In genomic region chr5:10567181-10567591, GRCh38 we compare ENCODE assay signal across 10 cellular contexts. TPM values are rescaled to one million over a fixed set of nuclear protein-coding genes. Genes with fewer than 3 reads are reported as not detected.
DNase-seq lines count a peak whose midpoint lies in the region; ATAC-seq, FAIRE-seq and TF ChIP-seq lines count a peak whose summit lies in the region.
"Had no signal": no experiment of that assay in that cellular context is flagged by ENCODE, and none has a peak within 500 bp of the region (broad histone marks: within the 10 kb centered on the region; RNA-seq: fewer than 3 reads in every experiment).

No MANE protein-coding gene starts in this region.

- H3K9me3 ChIP-seq in heart left ventricle (no peaks in the 10 kb centered on the region), heart right ventricle (no peaks in the 10 kb centered on the region), kidney (ENCODE audit: control insufficient read depth in 1 of 2, low read length in 2 of 2) (no peaks in the 10 kb centered on the region), pancreas (no peaks in the 10 kb centered on the region)

- TF ChIP-seq CTCF in heart left ventricle (IDR thresholded peaks at IDR 0.05): no peak
- TF ChIP-seq CTCF in heart right ventricle (IDR thresholded peaks at IDR 0.05): no peak
- TF ChIP-seq CTCF in kidney (IDR thresholded peaks at IDR 0.05; ENCODE audit: borderline replicate concordance, extremely low read depth, insufficient read depth): no peak
- no peak for TF ChIP-seq CTCF in pancreas (IDR thresholded peaks at IDR 0.05)

- WGBS in heart left ventricle, 4 donors: 82 to 92% (median 86%) methylated on average over 9 of the region's 9 CpGs
- WGBS in heart right ventricle, 2 donors: 76 to 86% methylated on average over 9 of the region's 9 CpGs
- 77 to 83% methylated on average over 9 of the region's 9 CpGs for WGBS in pancreas, 2 donors

- H3K4me1 ChIP-seq in heart left ventricle (peaks cover 0 to 51% (median 31%) of the 10 kb centered on the region in 12 donors), heart right ventricle (peaks cover 6 to 52% (median 41%) of the 10 kb centered on the region in 9 donors), kidney (ENCODE audit: control insufficient read depth in 1 of 2, insufficient read depth in 1 of 2, low read depth in 1 of 2, low read length in 2 of 2) (peaks cover 0 to 10% of the 10 kb centered on the region in 2 donors), pancreas (peaks cover 0 to 8% (median 0%) of the 10 kb centered on the region in 3 donors)

- H3K36me3 ChIP-seq in heart left ventricle (no peaks in the 10 kb centered on the region), heart right ventricle (no peaks in the 10 kb centered on the region), kidney (ENCODE audit: control insufficient read depth in 1 of 2, insufficient read depth in 2 of 2, low read length in 2 of 2) (no peaks in the 10 kb centered on the region), pancreas (no peaks in the 10 kb centered on the region)

- H3K4me1 Mint-ChIP-seq in T-cell: peaks cover 12 to 26% (median 18%) of the 10 kb centered on the region in 3 donors

- TF ChIP-seq POLR2A in heart left ventricle (IDR thresholded peaks at IDR 0.05): no peak

- intact Hi-C loops in heart left ventricle (cut with DNase I): loop anchor here in 9 of 10 donors (5.0 to 10.0 kb wide), 6 partner anchors 35 to 112 kb away; no protein-coding TSS in a partner anchor
- intact Hi-C loops in heart right ventricle (cut with DNase I): loop anchor here in 4 of 10 donors (5.0 to 10.0 kb wide), 4 partner anchors 35 to 112 kb away; no protein-coding TSS in a partner anchor
- intact Hi-C loops in kidney (cut with DNase I): no loop called here
- intact Hi-C loops in pancreas (cut with DNase I): no loop called here

- no peaks in the 10 kb centered on the region for H3K36me3 Mint-ChIP-seq in T-cell

- FAIRE-seq in kidney (lab: Jason Lieb, UNC): no peak
- FAIRE-seq in urothelium cell line (lab: Jason Lieb, UNC): no peak
- no peak for FAIRE-seq in pancreas (lab: Jason Lieb, UNC)
- no peak for FAIRE-seq in RCC 7860 (lab: Jason Lieb, UNC)

- H3K27ac Mint-ChIP-seq in T-cell: no peak overlapping the region
- H3K27ac Mint-ChIP-seq: activated T-cell treated with anti-CD3 and anti-CD28 coated beads, Interleukin-2, amount 50 U/mL, for 24 hours had no signal

- POLR2A ChIA-PET in T-cell (lab: Charles Lee): no interaction called here

- H3K9me3 Mint-ChIP-seq in T-cell: no peaks in the 10 kb centered on the region
- H3K9me3 Mint-ChIP-seq: activated T-cell treated with anti-CD3 and anti-CD28 coated beads, Interleukin-2, amount 50 U/mL, for 24 hours had no signal

- H3K4me3 ChIP-seq in heart left ventricle: peak overlapping the region in 1 of 12 donors; percentile 68
- H3K4me3 ChIP-seq in heart right ventricle: peak overlapping the region in 1 of 10 donors; percentile 1
- peak overlapping the region; percentile 72 to 88 for H3K4me3 ChIP-seq in kidney (ENCODE audit: low read length in 2 of 2)
- no peak overlapping the region for H3K4me3 ChIP-seq in pancreas

- H3K4me3 Mint-ChIP-seq in T-cell: peak overlapping the region; percentile 10 to 31 (median 15)
- H3K4me3 Mint-ChIP-seq: activated T-cell treated with anti-CD3 and anti-CD28 coated beads, Interleukin-2, amount 50 U/mL, for 24 hours had no signal

- DNase-seq in heart left ventricle (no peak), heart right ventricle (no peak), T-cell (no peak), kidney (no peak), urothelium cell line (ENCODE audit: low spot score) (peak; percentile 60), pancreas (no peak), RCC 7860 (ENCODE audit: low spot score) (no peak)
- DNase-seq: activated T-cell treated with anti-CD3 and anti-CD28 coated beads, Interleukin-2, amount 50 U/mL, for 24 hours; NCI-H1417 treated with DMSO at 0.1 percent for 48 hours had no signal

- CTCF ChIA-PET in T-cell (lab: Charles Lee): interaction anchor here (0.5 to 1.1 kb wide), 3 partner anchors 8 to 183 kb away, joined by 3 to 5 read pairs (median 3); no protein-coding TSS in a partner anchor

- H3K27me3 Mint-ChIP-seq in T-cell: peaks cover 0 to 6% of the 10 kb centered on the region in 2 donors

- H3K27me3 ChIP-seq in heart left ventricle (peaks cover 0 to 26% (median 0%) of the 10 kb centered on the region in 9 donors), heart right ventricle (peaks cover 0 to 34% (median 0%) of the 10 kb centered on the region in 7 donors), pancreas (peaks cover 0 to 7% (median 4%) of the 10 kb centered on the region in 4 donors)

- no peak for ATAC-seq in heart left ventricle
- no peak for ATAC-seq in heart right ventricle
- ATAC-seq in T-cell (replicated peaks in 1 of 4): no peak
- no peak for ATAC-seq in pancreas
- no peak for ATAC-seq in HG03354 (IDR thresholded peaks at IDR 0.05; ENCODE audit: poor library complexity, severe bottlenecking, unreplicated experiment)

- H3K27ac ChIP-seq in heart left ventricle (peak overlapping the region in 7 of 12 donors; percentile 18 to 88 (median 72)), heart right ventricle (peak overlapping the region in 5 of 10 donors; percentile 28 to 89 (median 85)), kidney (ENCODE audit: low read depth in 2 of 2, low read length in 2 of 2) (peak overlapping the region in 1 of 2 donors; percentile 69), pancreas (no peak overlapping the region)

- H3K9ac ChIP-seq in kidney (ENCODE audit: low read length in 2 of 2): peak overlapping the region in 1 of 2 donors; percentile 16

RNA-seq across cellular contexts. Expression of gene ANKRD33B, which starts 3.3 kb away (rescaled TPM):
- total RNA-seq in heart left ventricle: 10 to 100 TPM in 3 of 9 donors, 1 to 10 TPM in 6; 1.7 to 33.8 (median 5.2) TPM
- polyA plus RNA-seq in heart left ventricle: 1 to 10 TPM in 1 of 2 donors, under 1 TPM in 1; 0.98 to 1.2 TPM
- 10 to 100 TPM in 6 of 10 donors, 1 to 10 TPM in 4; 1.9 to 33.0 (median 19.8) TPM for total RNA-seq in heart right ventricle
- polyA plus RNA-seq in heart right ventricle: 1 to 10 TPM in 1 of 2 donors, under 1 TPM in 1; 0.46 to 1.2 TPM
- 1 to 10 TPM; 1.0 to 4.1 (median 2.4) TPM for total RNA-seq in T-cell
- 20.3 TPM for total RNA-seq in kidney
- polyA plus RNA-seq in kidney (ENCODE audit: insufficient read depth, low read depth, low replicate concordance): 4.8 TPM
- total RNA-seq in pancreas: 1 to 10 TPM in 5 of 6 donors, under 1 TPM in 1; 0.98 to 2.7 (median 1.3) TPM
- polyA plus RNA-seq in pancreas: under 1 TPM; 0.57 to 0.77 TPM

Comparison
In these comparisons a context has a peak if more than half of its experiments do, and no peak if none do; other contexts are left out.
1. H3K27ac ChIP-seq: peak in heart left ventricle (7 of 12); none in pancreas (0 of 4).
2. H3K4me3 ChIP-seq: peak in kidney (2 of 2); none in pancreas (0 of 4).
3. intact Hi-C loops: an anchor here in heart left ventricle (5.0 to 10.0 kb wide); none called in kidney and pancreas.